ENCODE assay signal across 10 cellular contexts in the genomic region with DNA sequence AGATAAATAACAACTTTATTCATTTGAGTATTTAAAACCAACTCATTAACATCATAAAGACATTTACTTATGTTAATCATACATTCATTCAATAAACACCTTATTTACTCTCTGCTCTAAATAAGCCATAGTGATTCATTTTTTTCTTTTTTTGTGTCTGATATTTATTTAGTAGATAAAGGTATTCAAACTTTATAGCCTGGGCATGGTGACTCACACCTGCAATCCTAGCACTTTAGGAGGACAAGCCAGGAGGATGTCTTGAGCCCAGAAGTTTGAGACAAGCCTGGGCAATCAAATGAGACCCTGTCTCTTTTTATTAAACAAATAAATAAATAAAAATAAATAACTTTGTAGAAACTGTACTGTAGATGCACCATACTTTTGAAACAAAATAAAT.
"Had no signal": no experiment of that assay in that cellular context is flagged by ENCODE, and none has a peak within 500 bp of the region (broad histone marks: within the 10 kb centered on the region; RNA-seq: fewer than 3 reads in every experiment).

No MANE protein-coding gene starts in this region.

- DNase-seq: GM23248, GOT3, H7, HFFc6, IMR-90, KG1 had no signal

- H3K9me3 ChIP-seq: HAP-1 had no signal

- ATAC-seq: HCT116, K562 had no signal

- H3K27ac ChIP-seq: GM23248, HL-60 had no signal

- H3K4me3 ChIP-seq: GM23248, HAP-1, K562 had no signal

- H3K4me1 ChIP-seq: HAP-1 had no signal

- H3K9ac ChIP-seq: GM23248 had no signal

- H3K36me3 ChIP-seq: HAP-1 had no signal
